ENCODE assay signal across 18 cellular contexts in genomic region chr5:105150324-105150723, GRCh38.
A peak's percentile ranks its signal among the peaks of the same experiment; 100 is the strongest.
DNase-seq lines count a peak whose midpoint lies in the region; FAIRE-seq and TF ChIP-seq lines count a peak whose summit lies in the region.
"Had no signal": no experiment of that assay in that cellular context is flagged by ENCODE, and none has a peak within 500 bp of the region (broad histone marks: within the 10 kb centered on the region; RNA-seq: fewer than 3 reads in every experiment).

No MANE protein-coding gene starts in this region.

- TF ChIP-seq POLR2A in lower leg skin (IDR thresholded peaks at IDR 0.05), result no peak

- H2BK12ac ChIP-seq in neuronal stem cell (ENCODE audit: low read length) (no peak overlapping the region), trophoblast cell (ENCODE audit: low read length) (no peak overlapping the region)

- no peak overlapping the region for H4K12ac ChIP-seq in trophoblast cell (ENCODE audit: low read depth, low read length)

- peaks cover 4% of the 10 kb centered on the region for H3K4me1 ChIP-seq in HAP-1
- H3K4me1 ChIP-seq in neuronal stem cell (ENCODE audit: control insufficient read depth in 2 of 2, insufficient read depth in 1 of 2, low read depth in 1 of 2, low read length in 2 of 2), result peaks cover 0 to 2% of the 10 kb centered on the region in 2 donors
- H3K4me1 ChIP-seq in trophoblast cell (ENCODE audit: control insufficient read depth in 1 of 2, insufficient read depth in 2 of 2, low read length in 2 of 2), result no peaks in the 10 kb centered on the region

- DNase-seq in D721Med (ENCODE audit: insufficient read length, low spot score) (no peak), HAP-1 (ENCODE audit: low spot score in 2 of 2) (peak; percentile 46 to 82), foreskin melanocyte (peak; percentile 56), neuronal stem cell (ENCODE audit: low spot score) (peak; percentile 4), trophoblast cell (no peak), lower leg skin (ENCODE audit: low spot score in 2 of 2) (no peak), NCI-H82 (lab: John Stamatoyannopoulos, UW) (no peak)
- DNase-seq: C1 segment of cervical spinal cord; Calu3; CD4-positive, alpha-beta memory T cell; COR-L47; DMS153; DND-41; GM23248; H7 had no signal

- no peak for TF ChIP-seq CTCF in D721Med (IDR thresholded peaks at IDR 0.05; ENCODE audit: insufficient read depth, missing control alignments)
- no peak for TF ChIP-seq CTCF in lower leg skin (IDR thresholded peaks at IDR 0.05)

- H3K27me3 ChIP-seq in HAP-1 (ENCODE audit: low read depth) (no peaks in the 10 kb centered on the region), neuronal stem cell (ENCODE audit: control insufficient read depth in 3 of 3, insufficient read depth in 3 of 3, low read depth in 1 of 3, low read length in 3 of 3) (no peaks in the 10 kb centered on the region), trophoblast cell (ENCODE audit: insufficient read depth, low read length) (no peaks in the 10 kb centered on the region)

- no peak overlapping the region for H2AFZ ChIP-seq in neuronal stem cell (ENCODE audit: low read length)
- no peak overlapping the region for H2AFZ ChIP-seq in trophoblast cell (ENCODE audit: insufficient read depth, low read length, poor library complexity)
- H2AFZ ChIP-seq: GM23248 had no signal

- no peaks in the 10 kb centered on the region for H3K79me2 ChIP-seq in trophoblast cell (ENCODE audit: control insufficient read depth, insufficient read depth, low read length, poor library complexity)

- no peak overlapping the region for H2BK5ac ChIP-seq in neuronal stem cell (ENCODE audit: low read length)
- no peak overlapping the region for H2BK5ac ChIP-seq in trophoblast cell (ENCODE audit: low read depth, low read length, poor library complexity)

- in situ Hi-C loops in HAP-1 (cut with MboI; ENCODE audit: low sequenced_read_pairs), result no loop called here

- H3K9me3 ChIP-seq in HAP-1 (no peaks in the 10 kb centered on the region), neuronal stem cell (replicated peaks in 1 of 2; ENCODE audit: control insufficient read depth in 2 of 2, insufficient read depth in 1 of 2, low read depth in 1 of 2, low read length in 2 of 2) (no peaks in the 10 kb centered on the region), trophoblast cell (ENCODE audit: insufficient read depth, low read depth, low read length) (no peaks in the 10 kb centered on the region)

- no peak overlapping the region for H3K4me2 ChIP-seq in neuronal stem cell (ENCODE audit: insufficient read depth, low read length, poor library complexity, severe bottlenecking)
- no peak overlapping the region for H3K4me2 ChIP-seq in trophoblast cell (ENCODE audit: low read length)

- H3K79me1 ChIP-seq in neuronal stem cell (ENCODE audit: low read depth, low read length) (no peaks in the 10 kb centered on the region), trophoblast cell (ENCODE audit: low read length) (no peaks in the 10 kb centered on the region)

- H2BK120ac ChIP-seq in neuronal stem cell (ENCODE audit: low read depth, low read length), result no peak overlapping the region
- no peak overlapping the region for H2BK120ac ChIP-seq in trophoblast cell (ENCODE audit: insufficient read depth, low read length, poor library complexity)

- H3K36me3 ChIP-seq in HAP-1 (replicated peaks) (no peaks in the 10 kb centered on the region), neuronal stem cell (replicated peaks in 1 of 2; ENCODE audit: control insufficient read depth in 2 of 2, insufficient read depth in 2 of 2, low read length in 2 of 2) (peaks cover 0 to 2% of the 10 kb centered on the region in 2 donors), trophoblast cell (ENCODE audit: control insufficient read depth in 1 of 2, insufficient read depth in 2 of 2, low read length in 2 of 2) (no peaks in the 10 kb centered on the region)

- no peak overlapping the region for H3K27ac ChIP-seq in neuronal stem cell (replicated peaks; ENCODE audit: low read length)
- H3K27ac ChIP-seq in trophoblast cell (ENCODE audit: low read depth, low read length), result no peak overlapping the region
- H3K27ac ChIP-seq: GM23248 had no signal

- H2BK15ac ChIP-seq in neuronal stem cell (ENCODE audit: low read length), result no peak overlapping the region

- H3K4me3 ChIP-seq in HAP-1 (no peak overlapping the region), neuronal stem cell (ENCODE audit: low read length in 2 of 2) (no peak overlapping the region), trophoblast cell (ENCODE audit: low read depth, low read length) (no peak overlapping the region), lower leg skin (ENCODE audit: low read depth, poor library complexity, severe bottlenecking) (no peak overlapping the region)
- H3K4me3 ChIP-seq: GM23248 had no signal

- intact Hi-C loops in lower leg skin (cut with DNase I; ENCODE audit: low total_unique reads), result no loop called here

- no peak overlapping the region for H2AK5ac ChIP-seq in neuronal stem cell (ENCODE audit: low read depth, low read length)
- H2AK5ac ChIP-seq in trophoblast cell (ENCODE audit: low read length), result no peak overlapping the region

- H4K91ac ChIP-seq in neuronal stem cell (ENCODE audit: low read depth, low read length, poor library complexity), result no peak overlapping the region
- H4K91ac ChIP-seq in trophoblast cell (ENCODE audit: low read depth, low read length), result no peak overlapping the region

- WGBS in neuronal stem cell (ENCODE audit: extremely low coverage in 2 of 2, insufficient read length in 2 of 2, insufficient replicate concordance in 1 of 2), 2 donors, result no CpG with 5 or more reads among the region's 3 CpGs
- WGBS in trophoblast cell (ENCODE audit: extremely low coverage, insufficient coverage, insufficient read length), result no CpG with 5 or more reads among the region's 3 CpGs
- 65 to 73% methylated on average over 3 of the region's 3 CpGs for WGBS in lower leg skin, 2 donors

- H3K14ac ChIP-seq in neuronal stem cell (ENCODE audit: low read length), result no peak overlapping the region
- no peak overlapping the region for H3K14ac ChIP-seq in trophoblast cell (ENCODE audit: low read length)

- no peak overlapping the region for H3K9ac ChIP-seq in neuronal stem cell (ENCODE audit: low read depth, low read length, poor library complexity)
- no peak overlapping the region for H3K9ac ChIP-seq in trophoblast cell (ENCODE audit: low read length)
- H3K9ac ChIP-seq: GM23248 had no signal

- FAIRE-seq in D721Med (lab: Jason Lieb, UNC), result peak; percentile 25
- FAIRE-seq: GM12892, GM19239, H1 had no signal

- H4K8ac ChIP-seq in neuronal stem cell (ENCODE audit: low read depth, low read length) (no peak overlapping the region), trophoblast cell (ENCODE audit: low read depth, low read length) (no peak overlapping the region)

- no peak overlapping the region for H3K4ac ChIP-seq in neuronal stem cell (ENCODE audit: low read length)
- H3K4ac ChIP-seq in trophoblast cell (ENCODE audit: low read depth, low read length), result no peak overlapping the region

- H3K23ac ChIP-seq in neuronal stem cell (ENCODE audit: low read depth, low read length, poor library complexity) (no peak overlapping the region), trophoblast cell (ENCODE audit: low read length) (no peak overlapping the region)

- H3K18ac ChIP-seq in neuronal stem cell (ENCODE audit: low read length) (no peak overlapping the region), trophoblast cell (ENCODE audit: low read length) (no peak overlapping the region)

Comparison
In these comparisons a context has a peak if more than half of its experiments do, and no peak if none do; other contexts are left out.
1. DNase-seq: peak in HAP-1 (2 of 2), foreskin melanocyte (single experiment) and neuronal stem cell (single experiment); none in D721Med (single experiment), trophoblast cell (0 of 2), lower leg skin (0 of 2) and NCI-H82 (single experiment).